Comparison of ENCODE assay signal across 11 cellular contexts in genomic region chr1:193270996-193271395, GRCh38.
DNase-seq lines count a peak whose midpoint lies in the region; ATAC-seq and TF ChIP-seq lines count a peak whose summit lies in the region.
"Had no signal": no experiment of that assay in that cellular context is flagged by ENCODE, and none has a peak within 500 bp of the region (broad histone marks: within the 10 kb centered on the region; RNA-seq: fewer than 3 reads in every experiment).

No MANE protein-coding gene starts in this region.

- H3K27me3 Mint-ChIP-seq in activated T-helper 17 cell treated with anti-CD3 and anti-CD28 coated beads, Interleukin-2, amount 50 U/mL, for 72 hours = no peaks in the 10 kb centered on the region

- no peak overlapping the region for H3K4me3 Mint-ChIP-seq in activated T-helper 17 cell treated with anti-CD3 and anti-CD28 coated beads, Interleukin-2, amount 50 U/mL, for 72 hours

- DNase-seq in AG04449 (ENCODE audit: low read depth, low spot score) (peak; percentile 89), adipocyte (ENCODE audit: low read depth) (peak; percentile 41), NCI-H1048 (lab: John Stamatoyannopoulos, UW) (no peak), NCI-H1105 (lab: John Stamatoyannopoulos, UW) (no peak), SK-N-SH (no peak)
- DNase-seq: amniotic stem cell, NCI-H2171 treated with DMSO at 0.1 percent for 48 hours had no signal

- H3K4me2 ChIP-seq in SK-N-SH = no peak overlapping the region
- H3K4me2 ChIP-seq: A549 had no signal

- H3K4me1 ChIP-seq in adipocyte (ENCODE audit: control insufficient read depth, insufficient read depth, low read length) (peaks cover under 1% of the 10 kb centered on the region), SK-N-SH (ENCODE audit: control insufficient read depth in 1 of 2, insufficient read depth in 2 of 2, low read depth in 1 of 2, low read length in 1 of 2) (no peaks in the 10 kb centered on the region)
- H3K4me1 ChIP-seq: A549 had no signal

- no peak overlapping the region for H3K9ac ChIP-seq in adipocyte (ENCODE audit: low read length)
- H3K9ac ChIP-seq in SK-N-SH = no peak overlapping the region

- no peak for TF ChIP-seq CTCF in AG04449 (IDR thresholded peaks at IDR 0.05; ENCODE audit: insufficient read depth, low read length, missing control alignments)
- no peak for TF ChIP-seq CTCF in SK-N-SH (IDR thresholded peaks at IDR 0.05)

- H3K36me3 ChIP-seq in adipocyte (ENCODE audit: control insufficient read depth, insufficient read depth, low read length, severe bottlenecking) (peaks cover 6% of the 10 kb centered on the region), SK-N-SH (replicated peaks in 1 of 2; ENCODE audit: control insufficient read depth in 1 of 2, insufficient read depth in 2 of 2, low read length in 1 of 2) (peaks cover 0 to 27% of the 10 kb centered on the region in 2 experiments)

- H2AFZ ChIP-seq in SK-N-SH (ENCODE audit: low read depth) = no peak overlapping the region

- POLR2A ChIA-PET in AG04449 (lab: Yijun Ruan, JAX) = no interaction called here
- POLR2A ChIA-PET in SK-N-SH (lab: Yijun Ruan, JAX) = no interaction called here

- no peaks in the 10 kb centered on the region for H3K79me2 ChIP-seq in SK-N-SH (ENCODE audit: insufficient read depth)

- H3K27ac ChIP-seq in SK-N-SH (ENCODE audit: low read depth in 2 of 2, low read length in 1 of 2) = no peak overlapping the region
- H3K27ac ChIP-seq: A549 had no signal

- CTCF ChIA-PET in AG04449 (lab: Yijun Ruan, JAX) (interaction anchor here (1.4 kb wide), 1 partner anchor 9 kb away, joined by 5 read pairs; no protein-coding TSS in a partner anchor), SK-N-SH (lab: Yijun Ruan, JAX) (interaction anchor here (0.7 kb wide), 1 partner anchor 80 kb away, joined by 3 read pairs; no protein-coding TSS in a partner anchor)

- TF ChIP-seq EP300 in SK-N-SH (IDR thresholded peaks at IDR 0.05; ENCODE audit: borderline replicate concordance in 1 of 2, low read depth in 1 of 2, low read length in 1 of 2) = no peak

- H3K9me3 ChIP-seq in adipocyte (ENCODE audit: control insufficient read depth, low read length) = peaks cover 8% of the 10 kb centered on the region
- no peaks in the 10 kb centered on the region; the same call in 1 of the 2 replicates for H3K9me3 ChIP-seq in SK-N-SH
- H3K9me3 ChIP-seq: A549 had no signal

- no peak for TF ChIP-seq RAD21 in SK-N-SH (IDR thresholded peaks at IDR 0.05; ENCODE audit: low read length)

- H3K27me3 ChIP-seq in adipocyte (replicated peaks; ENCODE audit: control insufficient read depth, insufficient read depth, low read length) = no peaks in the 10 kb centered on the region
- H3K27me3 ChIP-seq in SK-N-SH (ENCODE audit: insufficient read depth) = no peaks in the 10 kb centered on the region

- H3K36me3 Mint-ChIP-seq in activated T-helper 17 cell treated with anti-CD3 and anti-CD28 coated beads, Interleukin-2, amount 50 U/mL, for 72 hours (ENCODE audit: low read depth) = peaks cover 17% of the 10 kb centered on the region

- WGBS in SK-N-SH (ENCODE audit: low lambda C conversion rate) = 72% methylated on average over 2 of the region's 2 CpGs

- no peaks in the 10 kb centered on the region for H3K9me2 ChIP-seq in SK-N-SH

- H3K4me1 Mint-ChIP-seq in activated T-helper 17 cell treated with anti-CD3 and anti-CD28 coated beads, Interleukin-2, amount 50 U/mL, for 72 hours = peaks cover 10% of the 10 kb centered on the region

- H3K27ac Mint-ChIP-seq in activated T-helper 17 cell treated with anti-CD3 and anti-CD28 coated beads, Interleukin-2, amount 50 U/mL, for 72 hours = no peak overlapping the region

- H3K4me3 ChIP-seq in AG04449 (ENCODE audit: low read depth, low read length) (no peak overlapping the region), adipocyte (ENCODE audit: low read length) (no peak overlapping the region), SK-N-SH (ENCODE audit: low read depth in 2 of 2, low read length in 1 of 2) (no peak overlapping the region)
- H3K4me3 ChIP-seq: A549 had no signal

- ATAC-seq in GM19397 (IDR thresholded peaks at IDR 0.05; ENCODE audit: unreplicated experiment) (peak; percentile 97), HG02981 (IDR thresholded peaks at IDR 0.05; ENCODE audit: unreplicated experiment) (peak; percentile 98)
- no peak for ATAC-seq in activated T-helper 17 cell treated with anti-CD3 and anti-CD28 coated beads, Interleukin-2, amount 50 U/mL, for 72 hours (replicated peaks)
- ATAC-seq: A549 had no signal

- no peaks in the 10 kb centered on the region for H4K20me1 ChIP-seq in SK-N-SH (ENCODE audit: insufficient read depth)

- H3K9me3 Mint-ChIP-seq in activated T-helper 17 cell treated with anti-CD3 and anti-CD28 coated beads, Interleukin-2, amount 50 U/mL, for 72 hours = peaks cover 16% of the 10 kb centered on the region

- no peaks in the 10 kb centered on the region for H3F3A ChIP-seq in SK-N-SH (replicated peaks; ENCODE audit: insufficient read depth)

TF ChIP-seq in SK-N-SH, 30 proteins besides CTCF, POLR2A, EP300 and RAD21:
- TF ChIP-seq RFX5 (IDR thresholded peaks at IDR 0.05; ENCODE audit: low read length) = no peak
- no peak for TF ChIP-seq ELF1 (IDR thresholded peaks at IDR 0.05)
- no peak for TF ChIP-seq FOXM1 (IDR thresholded peaks at IDR 0.05; ENCODE audit: low read depth)
- TF ChIP-seq TEAD4 (IDR thresholded peaks at IDR 0.05; ENCODE audit: borderline replicate concordance, insufficient read depth) = no peak

Comparison
In these comparisons a context has a peak if more than half of its experiments do, and no peak if none do; other contexts are left out.
1. DNase-seq: peak in AG04449 (single experiment) and adipocyte (single experiment); none in NCI-H1048 (single experiment), NCI-H1105 (single experiment) and SK-N-SH (single experiment).